Comparison of ENCODE assay signal across 8 cellular contexts in genomic region chr17:63772801-63773271, GRCh38. TPM values are rescaled to one million over a fixed set of nuclear protein-coding genes. Genes with fewer than 3 reads are reported as not detected.
DNase-seq lines count a peak whose midpoint lies in the region; ATAC-seq and TF ChIP-seq lines count a peak whose summit lies in the region.

No MANE protein-coding gene starts in this region.

- DNase-seq in NCI-H1417 (lab: John Stamatoyannopoulos, UW) (peak in 2 of 3 experiments; percentile 30 to 63), NCI-H1417 treated with DMSO at 0.1 percent for 48 hours (lab: John Stamatoyannopoulos, UW) (no peak), NT2/D1 (ENCODE audit: low read depth, low spot score) (no peak), mucosa of descending colon (peak in 1 of 3 donors; percentile 33), iPS-NIHi11 (ENCODE audit: low spot score) (no peak), NCI-H1436 (lab: John Stamatoyannopoulos, UW) (no peak)

- ATAC-seq in mucosa of descending colon (no peak), HG02884 (IDR thresholded peaks at IDR 0.05; ENCODE audit: unreplicated experiment) (no peak)

- H3K27ac ChIP-seq in cingulate gyrus (ENCODE audit: low read depth, low read length), result peak overlapping the region; percentile 98

- H3K4me3 ChIP-seq in NT2/D1 (ENCODE audit: insufficient read length, low read depth) (peak overlapping the region; percentile 91), mucosa of descending colon (peak overlapping the region; percentile 66)

- TF ChIP-seq CTCF in mucosa of descending colon (IDR thresholded peaks at IDR 0.05), result no peak

- peak overlapping the region; percentile 98 for H3K9ac ChIP-seq in NT2/D1 (ENCODE audit: insufficient read length, low read depth)

- intact Hi-C loops in mucosa of descending colon (cut with DNase I, micrococcal nuclease), result loop anchor here in 1 of 2 donors (10.0 kb wide), 1 partner anchor 52 kb away; the partner anchor contains the start of genes FTSJ3 and PSMC5

- H3K36me3 ChIP-seq in NT2/D1 (ENCODE audit: insufficient read depth, insufficient read length, low read length) (peaks cover 50% of the 10 kb centered on the region), mucosa of descending colon (ENCODE audit: low read depth) (peaks cover 5% of the 10 kb centered on the region)

- peaks cover 5% of the 10 kb centered on the region for H3K4me1 ChIP-seq in NT2/D1 (ENCODE audit: insufficient read depth, insufficient read length)
- H3K4me1 ChIP-seq in mucosa of descending colon (ENCODE audit: low read depth), result peaks cover 31% of the 10 kb centered on the region

- no peaks in the 10 kb centered on the region for H3K9me3 ChIP-seq in NT2/D1 (ENCODE audit: insufficient read depth, low read length)
- no peaks in the 10 kb centered on the region for H3K9me3 ChIP-seq in mucosa of descending colon

- H3K27me3 ChIP-seq in NT2/D1 (ENCODE audit: insufficient read depth, insufficient read length), result no peaks in the 10 kb centered on the region

RNA-seq across cellular contexts. Expression of gene CCDC47, which starts 0.6 kb away (rescaled TPM):
- 100 to 1,000 TPM in 2 of 3 donors, 10 to 100 TPM in 1; 94.9 to 139 (median 128) TPM for total RNA-seq in mucosa of descending colon

RNA-seq across cellular contexts. Expression of gene DDX42, which starts 1.1 kb away (rescaled TPM):
- total RNA-seq in mucosa of descending colon, result 100 to 1,000 TPM in 1 of 3 donors, 10 to 100 TPM in 2; 86.1 to 137 (median 89.9) TPM

RNA-seq across cellular contexts. Expression of gene STRADA, which starts 31.2 kb away (rescaled TPM):
- total RNA-seq in mucosa of descending colon, result 10 to 100 TPM; 29.1 to 34.0 (median 29.6) TPM

RNA-seq across cellular contexts. Expression of gene PSMC5, which starts 54.4 kb away (rescaled TPM):
- total RNA-seq in mucosa of descending colon, result 100 to 1,000 TPM in 1 of 3 donors, 10 to 100 TPM in 2; 73.3 to 151 (median 96.4) TPM

RNA-seq across cellular contexts. Expression of gene FTSJ3, which starts 54.6 kb away (rescaled TPM):
- 10 to 100 TPM; 26.9 to 48.2 (median 29.4) TPM for total RNA-seq in mucosa of descending colon

Comparison
In these comparisons a context has a peak if more than half of its experiments do, and no peak if none do; other contexts are left out.
1. DNase-seq: peak in NCI-H1417 (2 of 3); none in NCI-H1417 treated with DMSO at 0.1 percent for 48 hours (single experiment), NT2/D1 (single experiment), iPS-NIHi11 (single experiment) and NCI-H1436 (single experiment).